Comparison of ENCODE assay signal across 15 cellular contexts in genomic region chr18:74508366-74508765, GRCh38. TPM values are rescaled to one million over a fixed set of nuclear protein-coding genes. Genes with fewer than 3 reads are reported as not detected.
"Had no signal": no experiment of that assay in that cellular context is flagged by ENCODE, and none has a peak within 500 bp of the region (broad histone marks: within the 10 kb centered on the region; RNA-seq: fewer than 3 reads in every experiment).

No MANE protein-coding gene starts in this region.

- H3K27me3 ChIP-seq: upper lobe of right lung had no signal

- H3K9me3 Mint-ChIP-seq: activated T-helper 1 cell treated with anti-CD3 and anti-CD28 coated beads, Interleukin-12 subunit alpha, Interleukin-12 subunit beta, Interleukin-2, Interleukin-4 antibody, amounts not matched to agents 30 ng/mL and 10 ng/mL and 1 ng/mL, durations not matched to agents 14 hours and 24 hours and 36 hours; brain; T-cell had no signal

- DNase-seq: activated CD4-positive, alpha-beta T cell treated with anti-CD3 and anti-CD28 coated beads for 4 hours; activated naive CD4-positive, alpha-beta T cell treated with Interleukin-2 at 50 U/mL for 16 hours; foreskin melanocyte; left ventricle myocardium superior; mesenchymal stem cell; T-cell; T1000; upper lobe of right lung had no signal

- H3K4me3 Mint-ChIP-seq: activated T-helper 1 cell treated with anti-CD3 and anti-CD28 coated beads, Interleukin-12 subunit alpha, Interleukin-12 subunit beta, Interleukin-2, Interleukin-4 antibody, amounts not matched to agents 30 ng/mL and 10 ng/mL and 1 ng/mL, durations not matched to agents 14 hours and 24 hours and 36 hours; brain; T-cell had no signal

- H3K27ac ChIP-seq: upper lobe of right lung, VCaP had no signal

- H3K4me3 ChIP-seq: upper lobe of right lung had no signal

- H3K27ac Mint-ChIP-seq: activated T-helper 1 cell treated with anti-CD3 and anti-CD28 coated beads, Interleukin-12 subunit alpha, Interleukin-12 subunit beta, Interleukin-2, Interleukin-4 antibody, amounts not matched to agents 30 ng/mL and 10 ng/mL and 1 ng/mL, durations not matched to agents 14 hours and 24 hours and 36 hours; T-cell had no signal

- H3K27me3 Mint-ChIP-seq: T-cell had no signal

- H3K4me1 ChIP-seq: upper lobe of right lung had no signal

- H3K9me3 ChIP-seq: upper lobe of right lung had no signal

- ATAC-seq: left ventricle myocardium superior, T-cell had no signal

RNA-seq across cellular contexts. Expression of gene CNDP1, which starts 25.9 kb away (rescaled TPM):
- total RNA-seq: activated T-helper 1 cell treated with anti-CD3 and anti-CD28 coated beads, Interleukin-12 subunit alpha, Interleukin-12 subunit beta, Interleukin-2, Interleukin-4 antibody, amounts not matched to agents 30 ng/mL and 10 ng/mL and 1 ng/mL, durations not matched to agents 14 hours and 24 hours and 36 hours; left ventricle myocardium superior; osteocyte; upper lobe of right lung had no signal

RNA-seq across cellular contexts. Expression of gene DIPK1C, which starts 51.3 kb away (rescaled TPM):
- total RNA-seq: activated T-helper 1 cell treated with anti-CD3 and anti-CD28 coated beads, Interleukin-12 subunit alpha, Interleukin-12 subunit beta, Interleukin-2, Interleukin-4 antibody, amounts not matched to agents 30 ng/mL and 10 ng/mL and 1 ng/mL, durations not matched to agents 14 hours and 24 hours and 36 hours; chondrocyte; osteocyte; subcutaneous adipose tissue; T-cell; upper lobe of right lung had no signal
- polyA plus RNA-seq: neural cell had no signal
